10 cellular contexts compared by ENCODE assay signal in the genomic region with DNA sequence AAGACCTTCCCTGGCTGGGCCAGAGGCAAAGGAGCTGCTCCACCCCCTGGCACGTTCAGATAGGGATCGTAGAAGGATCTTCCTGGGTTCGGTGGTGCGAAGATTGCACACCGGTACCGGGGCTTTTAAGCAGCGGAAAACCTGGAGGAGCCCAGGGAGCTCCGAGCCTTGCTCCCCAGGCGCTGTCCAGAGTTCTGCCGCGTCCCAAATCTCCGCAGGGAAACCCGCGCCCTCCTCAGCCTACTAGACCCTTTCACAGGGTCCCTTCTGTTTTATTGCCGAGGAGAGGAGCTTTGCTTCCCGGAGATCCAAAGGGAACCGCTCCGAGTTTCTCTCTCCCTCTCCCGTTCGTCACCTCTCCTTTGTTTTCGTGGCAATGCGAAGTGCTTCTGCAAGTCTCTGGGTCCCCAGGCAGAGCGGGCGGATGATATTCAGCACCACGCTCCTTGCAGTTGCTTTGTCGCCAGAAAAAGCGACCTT. TPM values are rescaled to one million over a fixed set of nuclear protein-coding genes. Genes with fewer than 3 reads are reported as not detected.
DNase-seq lines count a peak whose midpoint lies in the region; ATAC-seq, FAIRE-seq and TF ChIP-seq lines count a peak whose summit lies in the region.
"Had no signal": no experiment of that assay in that cellular context is flagged by ENCODE, and none has a peak within 500 bp of the region (broad histone marks: within the 10 kb centered on the region; RNA-seq: fewer than 3 reads in every experiment).

No MANE protein-coding gene starts in this region.

- BruUV-seq in PC-3 (replicated peaks; lab: Mats Ljungman, UMichigan) = no TSS peak

- ATAC-seq in PC-3 = peak; percentile 54
- ATAC-seq in gastroesophageal sphincter = peak; percentile 46
- ATAC-seq in GM19452 (IDR thresholded peaks at IDR 0.05; ENCODE audit: unreplicated experiment) = no peak
- no peak for ATAC-seq in GM19035 (IDR thresholded peaks at IDR 0.05; ENCODE audit: unreplicated experiment)

- TF ChIP-seq POLR2A in gastroesophageal sphincter (IDR thresholded peaks at IDR 0.05) = no peak

- CTCF ChIA-PET in PC-3 (lab: Charles Lee) = no interaction called here

- H3K79me2 ChIP-seq in PC-3 (ENCODE audit: low read length) = no peaks in the 10 kb centered on the region

- H2AFZ ChIP-seq in PC-3 (ENCODE audit: low read length) = peak overlapping the region; percentile 35

- FAIRE-seq in small intestine (lab: Jason Lieb, UNC) = no peak
- FAIRE-seq: colon had no signal

- TF ChIP-seq CTCF in PC-3 (conservative IDR thresholded peaks at IDR 0.05; ENCODE audit: low read depth, low read length) = no peak
- no peak for TF ChIP-seq CTCF in gastroesophageal sphincter (IDR thresholded peaks at IDR 0.05)

- no peaks in the 10 kb centered on the region for H3K9me3 ChIP-seq in PC-3 (ENCODE audit: low read length)
- no peaks in the 10 kb centered on the region for H3K9me3 ChIP-seq in gastroesophageal sphincter
- no peaks in the 10 kb centered on the region for H3K9me3 ChIP-seq in small intestine (ENCODE audit: control insufficient read depth, low read depth)
- H3K9me3 ChIP-seq: tibial artery had no signal

- POLR2A ChIA-PET in PC-3 (lab: Charles Lee; ENCODE audit: unreplicated experiment) = no interaction called here

- 0 to 1% methylated on average over 16 to 26 of the region's 27 CpGs for WGBS in gastroesophageal sphincter (ENCODE audit: low coverage in 1 of 2), 2 donors
- WGBS in small intestine, 3 donors = 2 to 7% (median 6%) methylated on average over 27 of the region's 27 CpGs

- intact Hi-C loops in PC-3 (cut with micrococcal nuclease) = no loop called here

- no peaks in the 10 kb centered on the region for H3F3A ChIP-seq in PC-3 (ENCODE audit: low read length, unreplicated experiment)

- H3K4me2 ChIP-seq in PC-3 (ENCODE audit: low read length) = peak overlapping the region; percentile 52

- no peak overlapping the region for H3K9ac ChIP-seq in PC-3 (ENCODE audit: low read length)
- no peak overlapping the region for H3K9ac ChIP-seq in rectal smooth muscle tissue (ENCODE audit: low read length)

- H3K27ac ChIP-seq in PC-3 (ENCODE audit: low read length) (no peak overlapping the region), gastroesophageal sphincter (no peak overlapping the region), rectal smooth muscle tissue (ENCODE audit: low read depth, low read length) (no peak overlapping the region), small intestine (ENCODE audit: low read depth in 1 of 2, low read length in 1 of 2) (no peak overlapping the region)
- H3K27ac ChIP-seq: tibial artery had no signal

- H3K4me3 ChIP-seq in PC-3 (ENCODE audit: low read length) (no peak overlapping the region; the same call in 1 of the 2 replicates), gastroesophageal sphincter (peak overlapping the region in 1 of 2 donors; percentile 29), rectal smooth muscle tissue (ENCODE audit: low read length) (peak overlapping the region; percentile 2), small intestine (ENCODE audit: low read depth in 1 of 2, low read length in 2 of 2) (no peak overlapping the region)

- no peaks in the 10 kb centered on the region for H3K4me1 ChIP-seq in PC-3 (ENCODE audit: insufficient read depth, low read length)
- peaks cover 0 to 16% (median 5%) of the 10 kb centered on the region in 3 donors for H3K4me1 ChIP-seq in gastroesophageal sphincter
- H3K4me1 ChIP-seq in rectal smooth muscle tissue (ENCODE audit: control insufficient read depth, insufficient read depth, low read length) = no peaks in the 10 kb centered on the region
- no peaks in the 10 kb centered on the region for H3K4me1 ChIP-seq in small intestine (ENCODE audit: control insufficient read depth in 2 of 2, insufficient read depth in 1 of 2, low read depth in 1 of 2, low read length in 1 of 2)

- H3K27me3 ChIP-seq in PC-3 (ENCODE audit: low read length) = no peaks in the 10 kb centered on the region
- peaks cover 43% of the 10 kb centered on the region for H3K27me3 ChIP-seq in gastroesophageal sphincter
- peaks cover 5% of the 10 kb centered on the region for H3K27me3 ChIP-seq in rectal smooth muscle tissue (ENCODE audit: control insufficient read depth, insufficient read depth, low read length)
- H3K27me3 ChIP-seq in small intestine (ENCODE audit: control insufficient read depth in 2 of 2, insufficient read depth in 2 of 2, low read length in 2 of 2) = peaks cover 0 to 16% of the 10 kb centered on the region in 2 donors

- no peaks in the 10 kb centered on the region for H3K36me3 ChIP-seq in PC-3 (ENCODE audit: low read depth, low read length)
- H3K36me3 ChIP-seq in gastroesophageal sphincter = no peaks in the 10 kb centered on the region
- H3K36me3 ChIP-seq in rectal smooth muscle tissue (ENCODE audit: control insufficient read depth, insufficient read depth, low read length) = no peaks in the 10 kb centered on the region
- no peaks in the 10 kb centered on the region for H3K36me3 ChIP-seq in small intestine (ENCODE audit: control insufficient read depth in 2 of 2, insufficient read depth in 2 of 2, low read length in 2 of 2)
- H3K36me3 ChIP-seq: tibial artery had no signal

- H4K20me1 ChIP-seq in PC-3 (ENCODE audit: low read length) = no peaks in the 10 kb centered on the region

- DNase-seq in GM04504 (ENCODE audit: low read depth) = peak; percentile 5
- DNase-seq in PC-3 = peak; percentile 10
- DNase-seq in small intestine = no peak
- no peak for DNase-seq in NK-92 treated with Interleukin-12 subunit alpha and Interleukin-12 subunit beta, amount 100 ng/mL, for 24 hours (lab: John Stamatoyannopoulos, UW)

- no peaks in the 10 kb centered on the region for H3K9me2 ChIP-seq in PC-3 (replicated peaks; ENCODE audit: low read length)

- no peak for TF ChIP-seq EP300 in gastroesophageal sphincter (IDR thresholded peaks at IDR 0.05)

RNA-seq across cellular contexts. Expression of a gene that starts 0.5 kb away (rescaled TPM):
- total RNA-seq in PC-3 (2014; rRNA removed) = not detected in 2 replicates
- under 1 TPM in 1 of 4 donors, not detected in 3; 0.22 TPM for total RNA-seq in gastroesophageal sphincter
- polyA plus RNA-seq in small intestine = under 1 TPM in 1 of 3 donors, not detected in 2; 0.09 TPM

Comparison
In these comparisons a context has a peak if more than half of its experiments do, and no peak if none do; other contexts are left out.
1. DNase-seq: peak in GM04504 (single experiment) and PC-3 (single experiment); none in small intestine (single experiment) and NK-92 treated with Interleukin-12 subunit alpha and Interleukin-12 subunit beta, amount 100 ng/mL, for 24 hours (single experiment).
2. ATAC-seq: peak in PC-3 (single experiment) and gastroesophageal sphincter (single experiment); none in GM19452 (single experiment) and GM19035 (single experiment).